ENCODE assay signal across 11 cellular contexts in the genomic region with DNA sequence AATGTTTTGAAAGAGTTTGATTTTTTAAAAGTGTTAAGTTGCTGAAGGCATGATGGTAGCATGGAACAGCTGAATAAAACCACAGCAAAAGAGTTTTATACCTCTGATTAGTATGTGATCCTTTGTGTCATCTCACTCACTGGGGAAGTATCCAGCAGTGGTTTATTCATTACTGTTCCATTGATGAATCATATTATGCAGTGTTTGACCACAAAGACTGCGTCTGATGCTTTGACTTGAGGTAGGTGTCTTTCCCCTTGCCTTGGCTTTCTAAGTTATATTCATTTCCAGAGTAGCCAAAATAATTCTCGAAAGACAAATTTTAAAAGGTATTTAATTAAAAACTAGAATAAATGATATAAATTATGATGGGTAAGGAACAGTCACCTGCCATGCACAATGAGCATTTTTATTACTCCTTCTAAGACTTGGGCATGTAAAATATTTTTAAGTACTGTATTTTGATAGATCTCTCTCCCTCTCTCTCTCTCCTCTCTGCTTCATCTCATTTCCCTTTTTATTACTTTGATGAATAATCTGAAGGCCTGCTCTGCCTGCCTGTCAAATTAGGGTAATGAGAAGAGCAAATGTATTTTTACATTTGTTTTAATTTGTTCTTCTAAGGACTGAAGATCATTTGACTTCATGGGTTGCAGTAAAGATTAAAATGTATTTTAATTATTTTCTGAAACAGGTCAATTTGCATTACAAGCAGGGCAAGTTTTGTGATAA.
DNase-seq lines count a peak whose midpoint lies in the region; ATAC-seq, FAIRE-seq and TF ChIP-seq lines count a peak whose summit lies in the region.
"Had no signal": no experiment of that assay in that cellular context is flagged by ENCODE, and none has a peak within 500 bp of the region (broad histone marks: within the 10 kb centered on the region; RNA-seq: fewer than 3 reads in every experiment).

No MANE protein-coding gene starts in this region.

- peaks cover 8 to 10% of the 10 kb centered on the region in 2 donors for H3K4me1 Mint-ChIP-seq in stimulated activated naive B cell treated with anti-CD40 and anti-IgM and Interleukin-4, amounts not matched to agents 10 μg/mL and 1 μg/mL and 100 μg/mL, for 72 hours
- H3K4me1 Mint-ChIP-seq in CD4-positive, alpha-beta memory T cell: no peaks in the 10 kb centered on the region

- WGBS in gastroesophageal sphincter (ENCODE audit: low coverage in 1 of 2), 2 donors: 73 to 79% methylated on average over 2 of the region's 2 CpGs

- no peak overlapping the region for H3K27ac Mint-ChIP-seq in stimulated activated naive B cell treated with anti-CD40 and anti-IgM and Interleukin-4, amounts not matched to agents 10 μg/mL and 1 μg/mL and 100 μg/mL, for 72 hours
- no peak overlapping the region for H3K27ac Mint-ChIP-seq in CD4-positive, alpha-beta memory T cell

- peak; percentile 97 for FAIRE-seq in RCC 7860 (lab: Jason Lieb, UNC)

- no peak overlapping the region for H3K27ac ChIP-seq in CD4-positive, alpha-beta memory T cell (ENCODE audit: low read depth, low read length)
- H3K27ac ChIP-seq in gastroesophageal sphincter: no peak overlapping the region

- H3K9me3 ChIP-seq in CD4-positive, alpha-beta memory T cell (ENCODE audit: control insufficient read depth in 1 of 2, low read length in 2 of 2): no peaks in the 10 kb centered on the region
- no peaks in the 10 kb centered on the region for H3K9me3 ChIP-seq in gastroesophageal sphincter

- H3K27me3 Mint-ChIP-seq in stimulated activated naive B cell treated with anti-CD40 and anti-IgM and Interleukin-4, amounts not matched to agents 10 μg/mL and 1 μg/mL and 100 μg/mL, for 72 hours: no peaks in the 10 kb centered on the region
- H3K27me3 Mint-ChIP-seq in CD4-positive, alpha-beta memory T cell: no peaks in the 10 kb centered on the region

- POLR2A ChIA-PET in CD4-positive, alpha-beta memory T cell (lab: Charles Lee; ENCODE audit: partially characterized antibody): no interaction called here

- no peaks in the 10 kb centered on the region for H3K27me3 ChIP-seq in CD4-positive, alpha-beta memory T cell (ENCODE audit: insufficient read depth, low read length)
- no peaks in the 10 kb centered on the region for H3K27me3 ChIP-seq in gastroesophageal sphincter

- TF ChIP-seq CTCF in gastroesophageal sphincter (IDR thresholded peaks at IDR 0.05): no peak

- no peaks in the 10 kb centered on the region for H3K36me3 ChIP-seq in CD4-positive, alpha-beta memory T cell (ENCODE audit: insufficient read depth, low read length)
- H3K36me3 ChIP-seq in gastroesophageal sphincter: no peaks in the 10 kb centered on the region

- no peak for TF ChIP-seq EP300 in gastroesophageal sphincter (IDR thresholded peaks at IDR 0.05)

- no peak for TF ChIP-seq POLR2A in gastroesophageal sphincter (IDR thresholded peaks at IDR 0.05)

- no peak overlapping the region for H3K4me3 ChIP-seq in CD4-positive, alpha-beta memory T cell (ENCODE audit: low read length in 2 of 2)
- H3K4me3 ChIP-seq in gastroesophageal sphincter: no peak overlapping the region

- CTCF ChIA-PET in CD4-positive, alpha-beta memory T cell (lab: Charles Lee; ENCODE audit: partially characterized antibody): no interaction called here

- DNase-seq in NOMO-1 treated with DMSO at 0.1 percent for 48 hours (lab: John Stamatoyannopoulos, UW; ENCODE audit: unreplicated experiment) (peak; percentile 29), NOMO-1 treated with dmso at 0.1 percent for 144 hours (lab: John Stamatoyannopoulos, UW; ENCODE audit: unreplicated experiment) (no peak), RCC 7860 (ENCODE audit: low spot score) (peak; percentile 71), putamen (ENCODE audit: low spot score) (no peak)
- DNase-seq in stimulated activated naive B cell treated with anti-CD40 and anti-IgM and Interleukin-4, amounts not matched to agents 10 μg/mL and 1 μg/mL and 100 μg/mL, for 72 hours: no peak
- no peak for DNase-seq in CD4-positive, alpha-beta memory T cell
- DNase-seq: 8988T, amygdala, NCI-H187 had no signal

- ATAC-seq in HG02798 (IDR thresholded peaks at IDR 0.05; ENCODE audit: poor library complexity, unreplicated experiment): peak; percentile 77
- ATAC-seq in stimulated activated naive B cell treated with anti-CD40 and anti-IgM and Interleukin-4, amounts not matched to agents 10 μg/mL and 1 μg/mL and 100 μg/mL, for 72 hours (replicated peaks): peak; percentile 86 to 89
- no peak for ATAC-seq in gastroesophageal sphincter

- no peak overlapping the region for H3K4me3 Mint-ChIP-seq in stimulated activated naive B cell treated with anti-CD40 and anti-IgM and Interleukin-4, amounts not matched to agents 10 μg/mL and 1 μg/mL and 100 μg/mL, for 72 hours
- no peak overlapping the region for H3K4me3 Mint-ChIP-seq in CD4-positive, alpha-beta memory T cell

- no peaks in the 10 kb centered on the region for H3K9me3 Mint-ChIP-seq in stimulated activated naive B cell treated with anti-CD40 and anti-IgM and Interleukin-4, amounts not matched to agents 10 μg/mL and 1 μg/mL and 100 μg/mL, for 72 hours
- H3K9me3 Mint-ChIP-seq in CD4-positive, alpha-beta memory T cell: peaks cover 0 to 7% (median 2%) of the 10 kb centered on the region in 8 donors

- no peaks in the 10 kb centered on the region for H3K36me3 Mint-ChIP-seq in stimulated activated naive B cell treated with anti-CD40 and anti-IgM and Interleukin-4, amounts not matched to agents 10 μg/mL and 1 μg/mL and 100 μg/mL, for 72 hours
- no peaks in the 10 kb centered on the region for H3K36me3 Mint-ChIP-seq in CD4-positive, alpha-beta memory T cell

- no peaks in the 10 kb centered on the region for H3K4me1 ChIP-seq in CD4-positive, alpha-beta memory T cell (ENCODE audit: insufficient read depth, low read length)
- no peaks in the 10 kb centered on the region for H3K4me1 ChIP-seq in gastroesophageal sphincter

- intact Hi-C loops in CD4-positive, alpha-beta memory T cell (cut with micrococcal nuclease): no loop called here

Comparison
In these comparisons a context has a peak if more than half of its experiments do, and no peak if none do; other contexts are left out.
1. DNase-seq: peak in NOMO-1 treated with DMSO at 0.1 percent for 48 hours (single experiment) and RCC 7860 (single experiment); none in NOMO-1 treated with dmso at 0.1 percent for 144 hours (single experiment), stimulated activated naive B cell treated with anti-CD40 and anti-IgM and Interleukin-4, amounts not matched to agents 10 μg/mL and 1 μg/mL and 100 μg/mL, for 72 hours (single experiment), CD4-positive, alpha-beta memory T cell (0 of 5) and putamen (single experiment).